In the genomic region with DNA sequence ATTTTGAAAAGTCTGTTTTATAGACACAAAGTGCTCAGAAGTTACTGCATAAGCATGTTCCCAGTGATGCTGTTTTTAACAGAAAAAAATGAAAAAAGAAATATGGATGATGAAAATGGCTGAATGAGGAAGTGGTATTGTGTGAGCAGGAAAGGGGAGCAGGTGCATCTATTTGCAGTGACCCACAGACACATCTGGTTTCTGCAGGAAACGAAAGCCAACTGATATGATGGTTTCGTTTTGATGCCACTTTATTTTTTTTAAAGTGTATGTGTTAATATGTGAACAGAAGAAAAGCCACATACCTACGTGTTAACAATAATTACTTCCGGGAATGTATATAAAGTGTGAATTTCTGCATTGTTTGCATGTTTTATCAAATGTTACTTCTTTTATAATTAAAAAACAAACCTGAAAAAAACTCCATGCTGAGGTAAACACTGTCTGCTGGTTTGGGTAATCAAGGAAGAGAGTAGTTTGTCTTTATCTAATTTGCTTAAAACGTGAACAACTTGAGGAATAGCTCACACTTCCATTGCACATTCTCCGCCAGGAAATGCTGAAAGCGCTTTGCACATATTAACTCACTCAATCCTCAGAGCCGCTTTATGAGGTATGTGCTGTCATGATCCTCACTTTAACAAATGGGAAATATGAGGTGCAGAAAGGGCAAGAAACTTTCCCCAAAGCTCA, we compare ENCODE assay signal across 8 cellular contexts.
DNase-seq lines count a peak whose midpoint lies in the region; ATAC-seq and TF ChIP-seq lines count a peak whose summit lies in the region.

No MANE protein-coding gene starts in this region.

- no peak overlapping the region for H3K27ac ChIP-seq in right atrium auricular region

- TF ChIP-seq CTCF in right atrium auricular region (IDR thresholded peaks at IDR 0.05) = no peak

- peaks cover 49% of the 10 kb centered on the region for H3K4me1 Mint-ChIP-seq in activated CD4-positive, alpha-beta T cell treated with anti-CD3 and anti-CD28 coated beads, Interleukin-2, amount 10 ng/mL, durations not matched to agents 7 days and 5 days
- peaks cover 39 to 52% of the 10 kb centered on the region in 2 donors for H3K4me1 Mint-ChIP-seq in natural killer cell treated with Interleukin-12 subunit alpha and Interleukin-12 subunit beta and Interleukin-15 and Interleukin-18, amount 100 ng/mL, for 72 hours (ENCODE audit: low read depth in 2 of 2)

- peak overlapping the region; percentile 11 for H3K4me3 Mint-ChIP-seq in activated CD4-positive, alpha-beta T cell treated with anti-CD3 and anti-CD28 coated beads, Interleukin-2, amount 10 ng/mL, durations not matched to agents 7 days and 5 days
- H3K4me3 Mint-ChIP-seq in natural killer cell treated with Interleukin-12 subunit alpha and Interleukin-12 subunit beta and Interleukin-15 and Interleukin-18, amount 100 ng/mL, for 72 hours = peak overlapping the region; percentile 72

- H3K36me3 Mint-ChIP-seq in activated CD4-positive, alpha-beta T cell treated with anti-CD3 and anti-CD28 coated beads, Interleukin-2, amount 10 ng/mL, durations not matched to agents 7 days and 5 days (ENCODE audit: low read depth) = peaks cover 7% of the 10 kb centered on the region
- H3K36me3 Mint-ChIP-seq in natural killer cell treated with Interleukin-12 subunit alpha and Interleukin-12 subunit beta and Interleukin-15 and Interleukin-18, amount 100 ng/mL, for 72 hours = no peaks in the 10 kb centered on the region

- H3K27me3 Mint-ChIP-seq in activated CD4-positive, alpha-beta T cell treated with anti-CD3 and anti-CD28 coated beads, Interleukin-2, amount 10 ng/mL, durations not matched to agents 7 days and 5 days = peaks cover 23% of the 10 kb centered on the region
- peaks cover 5 to 15% of the 10 kb centered on the region in 2 donors for H3K27me3 Mint-ChIP-seq in natural killer cell treated with Interleukin-12 subunit alpha and Interleukin-12 subunit beta and Interleukin-15 and Interleukin-18, amount 100 ng/mL, for 72 hours

- no peaks in the 10 kb centered on the region for H3K4me1 ChIP-seq in right atrium auricular region

- H3K4me3 ChIP-seq in right atrium auricular region = no peak overlapping the region

- H3K27me3 ChIP-seq in right atrium auricular region = no peaks in the 10 kb centered on the region

- ATAC-seq in HG02623 (IDR thresholded peaks at IDR 0.05; ENCODE audit: unreplicated experiment) = peak; percentile 74
- peak; percentile 90 to 91 for ATAC-seq in natural killer cell treated with Interleukin-12 subunit alpha and Interleukin-12 subunit beta and Interleukin-15 and Interleukin-18, amount 100 ng/mL, for 72 hours

- POLR2A ChIA-PET in activated CD4-positive, alpha-beta T cell treated with anti-CD3 and anti-CD28 coated beads, Interleukin-2, amount 10 ng/mL, durations not matched to agents 7 days and 5 days (lab: Charles Lee) = no interaction called here

- DNase-seq in activated CD4-positive, alpha-beta T cell treated with anti-CD3 and anti-CD28 coated beads, Interleukin-2, amount 10 ng/mL, durations not matched to agents 7 days and 5 days = peak; percentile 65
- no peak for DNase-seq in activated CD4-positive, alpha-beta T cell treated with anti-CD3 and anti-CD28 coated beads, Interleukin-2, amount 50 U/mL, for 1 hour
- DNase-seq in MV-4-11 (lab: John Stamatoyannopoulos, UW) (peak; percentile 96), HCEC 1CT (no peak), right atrium auricular region (ENCODE audit: low spot score) (no peak), NCI-H1417 (lab: John Stamatoyannopoulos, UW) (no peak)
- DNase-seq in natural killer cell treated with Interleukin-12 subunit alpha and Interleukin-12 subunit beta and Interleukin-15 and Interleukin-18, amount 100 ng/mL, for 72 hours (ENCODE audit: low spot score) = no peak

- CTCF ChIA-PET in activated CD4-positive, alpha-beta T cell treated with anti-CD3 and anti-CD28 coated beads, Interleukin-2, amount 10 ng/mL, durations not matched to agents 7 days and 5 days (lab: Charles Lee) = no interaction called here

- H3K9me3 Mint-ChIP-seq in activated CD4-positive, alpha-beta T cell treated with anti-CD3 and anti-CD28 coated beads, Interleukin-2, amount 10 ng/mL, durations not matched to agents 7 days and 5 days = peaks cover 13% of the 10 kb centered on the region
- no peaks in the 10 kb centered on the region for H3K9me3 Mint-ChIP-seq in natural killer cell treated with Interleukin-12 subunit alpha and Interleukin-12 subunit beta and Interleukin-15 and Interleukin-18, amount 100 ng/mL, for 72 hours

- H3K27ac Mint-ChIP-seq in activated CD4-positive, alpha-beta T cell treated with anti-CD3 and anti-CD28 coated beads, Interleukin-2, amount 10 ng/mL, durations not matched to agents 7 days and 5 days = peak overlapping the region; percentile 98
- H3K27ac Mint-ChIP-seq in natural killer cell treated with Interleukin-12 subunit alpha and Interleukin-12 subunit beta and Interleukin-15 and Interleukin-18, amount 100 ng/mL, for 72 hours = peak overlapping the region; percentile 79 to 89

- no peaks in the 10 kb centered on the region for H3K36me3 ChIP-seq in right atrium auricular region

- H3K9me3 ChIP-seq in right atrium auricular region = no peaks in the 10 kb centered on the region

Comparison
In these comparisons a context has a peak if more than half of its experiments do, and no peak if none do; other contexts are left out.
1. DNase-seq: peak in activated CD4-positive, alpha-beta T cell treated with anti-CD3 and anti-CD28 coated beads, Interleukin-2, amount 10 ng/mL, durations not matched to agents 7 days and 5 days (single experiment) and MV-4-11 (single experiment); none in activated CD4-positive, alpha-beta T cell treated with anti-CD3 and anti-CD28 coated beads, Interleukin-2, amount 50 U/mL, for 1 hour (single experiment), natural killer cell treated with Interleukin-12 subunit alpha and Interleukin-12 subunit beta and Interleukin-15 and Interleukin-18, amount 100 ng/mL, for 72 hours (single experiment), HCEC 1CT (single experiment), right atrium auricular region (single experiment) and NCI-H1417 (0 of 3).